10 cellular contexts compared by ENCODE assay signal in genomic region chr7:150800576-150801241, GRCh38. TPM values are rescaled to one million over a fixed set of nuclear protein-coding genes. Genes with fewer than 3 reads are reported as not detected.
DNase-seq lines count a peak whose midpoint lies in the region; ATAC-seq and TF ChIP-seq lines count a peak whose summit lies in the region.
"Had no signal": no experiment of that assay in that cellular context is flagged by ENCODE, and none has a peak within 500 bp of the region (broad histone marks: within the 10 kb centered on the region; RNA-seq: fewer than 3 reads in every experiment).

TMEM176A (plus strand) TSS chr7:150800769; CDS start chr7:150801551, 782 bp downstream.

- H3K9me3 ChIP-seq in adrenal gland (replicated peaks in 1 of 3) = no peaks in the 10 kb centered on the region

- H3K4me3 ChIP-seq in adrenal gland (peak within 1 kb of the TSS in 3 of 4 donors; percentile 10 to 70 (median 29)), kidney epithelial cell (ENCODE audit: low read depth, low read length) (no peak within 1 kb of the TSS)

- intact Hi-C loops in adrenal gland (cut with DNase I) = no loop called here

- peaks cover 0 to 3% of the 10 kb centered on the region in 2 donors for H3K4me1 ChIP-seq in adrenal gland (replicated peaks in 1 of 2)

- no peak for TF ChIP-seq POLR2A in adrenal gland (IDR thresholded peaks at IDR 0.05)

- peak; percentile 5 for DNase-seq in NCI-H1105 (lab: John Stamatoyannopoulos, UW)
- DNase-seq in adrenal gland = no peak
- DNase-seq in kidney epithelial cell (ENCODE audit: low read depth) = no peak
- DNase-seq in stimulated activated CD4-positive, alpha-beta T cell treated with anti-CD3 and anti-CD28 coated beads, Interleukin-2, amount 100 ng/mL, for 4 hours (ENCODE audit: low read depth) = peak; percentile 9
- DNase-seq in MV-4-11 (lab: John Stamatoyannopoulos, UW) = no peak
- no peak for DNase-seq in amniotic stem cell (lab: John Stamatoyannopoulos, UW)
- DNase-seq: KG1 had no signal

- H3K27ac ChIP-seq in adrenal gland = peak within 1 kb of the TSS in 2 of 5 donors; percentile 47 to 61

- WGBS in adrenal gland, 4 donors = 4 to 20% (median 5%) methylated on average over 3 to 54 of the region's 54 CpGs

- no peak for TF ChIP-seq CTCF in adrenal gland (IDR thresholded peaks at IDR 0.05)
- TF ChIP-seq CTCF in kidney epithelial cell (IDR thresholded peaks at IDR 0.05; ENCODE audit: insufficient read depth, low read length, poor library complexity, severe bottlenecking) = no peak

- peaks cover 9% of the 10 kb centered on the region for H3K27me3 ChIP-seq in adrenal gland
- peaks cover 38% of the 10 kb centered on the region for H3K27me3 ChIP-seq in kidney epithelial cell (ENCODE audit: control insufficient read depth, insufficient read depth, low read length)

- no peak for ATAC-seq in GM21723 (IDR thresholded peaks at IDR 0.05; ENCODE audit: unreplicated experiment)
- ATAC-seq in HG02610 (IDR thresholded peaks at IDR 0.05; ENCODE audit: unreplicated experiment) = no peak

- H3K36me3 ChIP-seq in adrenal gland (replicated peaks in 1 of 2) (no peaks in the 10 kb centered on the region), kidney epithelial cell (ENCODE audit: control insufficient read depth, insufficient read depth, low read length) (no peaks in the 10 kb centered on the region)

RNA-seq across cellular contexts. Expression of gene TMEM176A, which starts in this region (rescaled TPM):
- total RNA-seq in adrenal gland (10 to 100 TPM; 11.9 to 70.9 (median 29.3) TPM), kidney epithelial cell (13.3 and 18.9 TPM in 2 replicates)
- polyA plus RNA-seq in adrenal gland = 10 to 100 TPM; 14.6 to 46.4 (median 15.7) TPM
- total RNA-seq: lung microvascular endothelial cell had no signal

Comparison
In these comparisons a context has a peak if more than half of its experiments do, and no peak if none do; other contexts are left out.
1. DNase-seq: peak in NCI-H1105 (single experiment) and stimulated activated CD4-positive, alpha-beta T cell treated with anti-CD3 and anti-CD28 coated beads, Interleukin-2, amount 100 ng/mL, for 4 hours (single experiment); none in adrenal gland (0 of 7), kidney epithelial cell (single experiment), MV-4-11 (single experiment) and amniotic stem cell (single experiment).